In the genomic region with DNA sequence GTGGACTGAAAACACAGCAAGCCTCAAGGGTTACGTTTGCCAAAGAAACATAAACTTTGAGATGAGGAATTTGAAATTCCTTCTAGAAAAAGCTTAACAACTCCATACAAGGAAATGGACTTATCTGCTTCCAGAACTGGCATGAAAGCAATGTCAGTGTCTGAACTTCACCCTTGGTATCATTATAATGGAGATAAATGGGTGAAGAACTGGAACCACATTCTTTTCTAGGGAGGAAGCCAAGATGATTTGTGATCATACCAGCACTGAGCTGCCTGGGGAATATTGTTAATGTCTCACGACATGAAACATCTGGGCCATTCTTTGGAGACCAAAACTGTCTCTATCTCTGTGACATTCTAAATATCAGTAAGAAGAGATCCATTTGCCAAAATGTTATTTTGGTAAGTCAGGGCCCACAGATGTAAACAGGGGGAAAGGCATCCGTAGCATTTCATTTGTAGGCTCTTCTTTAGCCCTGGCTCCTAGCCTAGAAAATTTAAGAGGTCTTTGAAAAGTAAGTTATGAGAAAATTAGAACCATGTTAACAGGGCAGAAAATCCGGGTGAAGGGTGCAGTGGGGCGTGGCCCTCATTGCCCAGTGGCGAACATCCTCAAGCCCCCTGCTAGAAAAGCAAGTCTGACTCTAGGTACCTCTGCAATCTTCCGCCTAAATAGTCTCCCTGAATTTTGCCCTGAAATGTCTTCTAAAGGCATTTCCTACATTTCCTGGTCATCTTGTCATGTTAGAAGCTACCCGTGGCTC, we compare ENCODE assay signal across 14 cellular contexts.
DNase-seq lines count a peak whose midpoint lies in the region; ATAC-seq, FAIRE-seq and TF ChIP-seq lines count a peak whose summit lies in the region.
"Had no signal": no experiment of that assay in that cellular context is flagged by ENCODE, and none has a peak within 500 bp of the region (broad histone marks: within the 10 kb centered on the region; RNA-seq: fewer than 3 reads in every experiment).

No MANE protein-coding gene starts in this region.

- no peak for FAIRE-seq in HepG2 (lab: Jason Lieb, UNC)
- FAIRE-seq: GM12892 had no signal

- H2AFZ ChIP-seq in HepG2 (ENCODE audit: low read length) = no peak overlapping the region
- no peak overlapping the region for H2AFZ ChIP-seq in smooth muscle cell (ENCODE audit: low read depth)
- no peak overlapping the region for H2AFZ ChIP-seq in PC-9

- H3K36me3 ChIP-seq in esophagus squamous epithelium = peaks cover 0 to 31% (median 0%) of the 10 kb centered on the region in 3 donors
- H3K36me3 ChIP-seq in HepG2 (replicated peaks in 1 of 2; ENCODE audit: control insufficient read depth in 1 of 2, insufficient read depth in 2 of 2, low read length in 2 of 2) = no peaks in the 10 kb centered on the region
- H3K36me3 ChIP-seq in smooth muscle cell (ENCODE audit: low read depth) = peaks cover 2% of the 10 kb centered on the region
- H3K36me3 ChIP-seq in breast epithelium = no peaks in the 10 kb centered on the region
- H3K36me3 ChIP-seq in PC-9 (ENCODE audit: low read depth) = 0 out of 2 replicates have a peak, but pooled peaks cover 6% of the 10 kb centered on the region

- BruUV-seq in HepG2 (replicated peaks; lab: Mats Ljungman, UMichigan) (no TSS peak), PC-9 (replicated peaks; lab: Mats Ljungman, UMichigan) (no TSS peak)

- H3K9me2 ChIP-seq in PC-9 (ENCODE audit: insufficient read depth) = no peaks in the 10 kb centered on the region

- H3K79me2 ChIP-seq in HepG2 (ENCODE audit: insufficient read depth, low read length) (no peaks in the 10 kb centered on the region), smooth muscle cell (ENCODE audit: low read depth) (peaks cover 4% of the 10 kb centered on the region), PC-9 (ENCODE audit: low read depth) (no peaks in the 10 kb centered on the region)

- H4K20me1 ChIP-seq in HepG2 (ENCODE audit: insufficient read depth, low read length) (no peaks in the 10 kb centered on the region), smooth muscle cell (ENCODE audit: low read depth) (peaks cover 2% of the 10 kb centered on the region), PC-9 (ENCODE audit: insufficient read depth) (no peaks in the 10 kb centered on the region)

- TF ChIP-seq POLR2A in esophagus squamous epithelium (IDR thresholded peaks at IDR 0.05) (no peak), HepG2 (IDR thresholded peaks at IDR 0.05; ENCODE audit: insufficient read depth in 1 of 2, low read depth in 2 of 2, low read length in 2 of 2) (no peak), breast epithelium (IDR thresholded peaks at IDR 0.05) (no peak)

- H3K4me3 ChIP-seq in esophagus squamous epithelium (no peak overlapping the region), HepG2 (replicated peaks in 1 of 3; ENCODE audit: insufficient read depth in 1 of 3, low read depth in 2 of 3, low read length in 3 of 3) (no peak overlapping the region), smooth muscle cell (no peak overlapping the region), breast epithelium (no peak overlapping the region), PC-9 (no peak overlapping the region)
- H3K4me3 ChIP-seq: tibial nerve had no signal

- peaks cover 4% of the 10 kb centered on the region for H3F3A ChIP-seq in smooth muscle cell (ENCODE audit: low read depth)
- H3F3A ChIP-seq in PC-9 (ENCODE audit: insufficient read depth, low read depth) = no peaks in the 10 kb centered on the region

- H3K4me1 ChIP-seq in esophagus squamous epithelium (peaks cover 0 to 8% (median 4%) of the 10 kb centered on the region in 3 donors), HepG2 (ENCODE audit: insufficient read depth, low read length) (peaks cover 41% of the 10 kb centered on the region), smooth muscle cell (ENCODE audit: low read depth) (no peaks in the 10 kb centered on the region), breast epithelium (no peaks in the 10 kb centered on the region), PC-9 (replicated peaks; ENCODE audit: insufficient read depth) (no peaks in the 10 kb centered on the region)

- ATAC-seq in HepG2 = no peak
- ATAC-seq: activated CD4-positive, CD25-positive, alpha-beta regulatory T cell treated with anti-CD3 and anti-CD28 coated beads, Interleukin-2, amount 50 U/mL, for 24 hours had no signal

- WGBS in esophagus squamous epithelium, 2 donors = 64 to 75% methylated on average over 8 of the region's 8 CpGs
- whole genome bisulfite sequencing in HepG2 (ENCODE audit: low lambda C conversion rate) = 74% methylated on average over 8 of the region's 8 CpGs
- 81% methylated on average over 8 of the region's 8 CpGs for WGBS in smooth muscle cell (ENCODE audit: low lambda C conversion rate)

- TF ChIP-seq RAD21 in HepG2 (CRISPR knock-in tag; IDR thresholded peaks at IDR 0.05) = no peak

- TF ChIP-seq EP300 in HepG2 (IDR thresholded peaks at IDR 0.05; ENCODE audit: low read depth in 2 of 2, low read length in 2 of 2) (no peak), HepG2 (CRISPR knock-in tag; IDR thresholded peaks at IDR 0.05; ENCODE audit: borderline replicate concordance) (no peak)

- H3K9me3 ChIP-seq in esophagus squamous epithelium = no peaks in the 10 kb centered on the region
- H3K9me3 ChIP-seq in HepG2 (ENCODE audit: low read length) = no peaks in the 10 kb centered on the region
- no peaks in the 10 kb centered on the region for H3K9me3 ChIP-seq in smooth muscle cell (replicated peaks; ENCODE audit: low read depth)
- H3K9me3 ChIP-seq in breast epithelium = no peaks in the 10 kb centered on the region
- no peaks in the 10 kb centered on the region for H3K9me3 ChIP-seq in PC-9 (ENCODE audit: insufficient read depth, low read depth)
- H3K9me3 ChIP-seq: tibial nerve had no signal

- POLR2A ChIA-PET in HepG2 (lab: Yijun Ruan, JAX) (interaction anchor here (0.8 to 2.6 kb wide), 3 partner anchors 9 to 407 kb away, joined by 3 to 20 read pairs (median 3); no protein-coding TSS in a partner anchor), PC-9 (lab: Charles Lee; ENCODE audit: unreplicated experiment) (no interaction called here)

- H3K27me3 ChIP-seq in esophagus squamous epithelium (no peaks in the 10 kb centered on the region), HepG2 (ENCODE audit: control insufficient read depth in 1 of 2, insufficient read depth in 2 of 2, low read length in 2 of 2) (no peaks in the 10 kb centered on the region), smooth muscle cell (ENCODE audit: low read depth) (no peaks in the 10 kb centered on the region), breast epithelium (no peaks in the 10 kb centered on the region), PC-9 (ENCODE audit: insufficient read depth, low read depth) (no peaks in the 10 kb centered on the region)
- H3K27me3 ChIP-seq: tibial nerve had no signal

- in situ Hi-C loops in HepG2 (cut with HindIII; ENCODE audit: extremely low pct_ligation_motif_present, low pct_unique_long_range_greater_than_20kb) = no loop called here

- intact Hi-C loops in esophagus squamous epithelium (cut with DNase I) = no loop called here
- intact Hi-C loops in HepG2 (cut with micrococcal nuclease; ENCODE audit: unreplicated experiment) = loop anchor here (1.0 kb wide), 1 partner anchor 10 kb away; no protein-coding TSS in a partner anchor
- intact Hi-C loops in breast epithelium (cut with DNase I; ENCODE audit: low total_unique reads) = no loop called here
- intact Hi-C loops in PC-9 (cut with micrococcal nuclease; ENCODE audit: unreplicated experiment) = no loop called here

- H3K4me2 ChIP-seq in HepG2 (ENCODE audit: low read depth, low read length) = peak overlapping the region; percentile 13; the same call in 1 of the 2 replicates
- no peak overlapping the region for H3K4me2 ChIP-seq in smooth muscle cell
- H3K4me2 ChIP-seq in PC-9 = no peak overlapping the region

- no peak overlapping the region for H3K9ac ChIP-seq in HepG2 (ENCODE audit: insufficient read depth, low read depth, low read length)
- no peak overlapping the region for H3K9ac ChIP-seq in smooth muscle cell (ENCODE audit: low read depth)

- peak; percentile 79 for DNase-seq in GM04503 (ENCODE audit: low read depth)
- no peak for DNase-seq in esophagus squamous epithelium (lab: John Stamatoyannopoulos, UW)
- peak; percentile 37 for DNase-seq in HepG2 (ENCODE audit: low spot score)
- DNase-seq in smooth muscle cell (lab: John Stamatoyannopoulos, UW; ENCODE audit: unreplicated experiment) = no peak
- DNase-seq in stimulated activated CD4-positive, alpha-beta T cell treated with anti-CD3 and anti-CD28 coated beads, Interleukin-2, amount 100 ng/mL, for 48 hours = no peak
- DNase-seq in amniotic stem cell (lab: John Stamatoyannopoulos, UW) = no peak
- no peak for DNase-seq in breast epithelium (ENCODE audit: low spot score in 2 of 2)
- DNase-seq in PC-9 = no peak
- DNase-seq: activated T-cell treated with anti-CD3 and anti-CD28 coated beads for 4 hours, anterior cingulate cortex had no signal

- CTCF ChIA-PET in HepG2 (lab: Yijun Ruan, JAX; ENCODE audit: low intra/inter-chr PET ratio, low total read pairs) (no interaction called here), PC-9 (lab: Charles Lee) (no interaction called here)

- H3K27ac ChIP-seq in esophagus squamous epithelium (peak overlapping the region; percentile 38 to 77 (median 70)), HepG2 (ENCODE audit: extremely low read length, insufficient read depth, low read length) (peak overlapping the region; percentile 36), smooth muscle cell (ENCODE audit: low read depth) (peak overlapping the region; percentile 36), breast epithelium (no peak overlapping the region), PC-9 (no peak overlapping the region)
- H3K27ac ChIP-seq: HL-60 had no signal

- TF ChIP-seq CTCF in esophagus squamous epithelium (IDR thresholded peaks at IDR 0.05) (no peak), HepG2 (CRISPR knock-in tag; IDR thresholded peaks at IDR 0.05) (no peak), smooth muscle cell (IDR thresholded peaks at IDR 0.05; ENCODE audit: borderline replicate concordance, insufficient read depth, poor library complexity, severe bottlenecking) (no peak), breast epithelium (IDR thresholded peaks at IDR 0.05) (no peak), PC-9 (conservative IDR thresholded peaks at IDR 0.05) (no peak)

TF ChIP-seq in HepG2, 621 proteins besides CTCF, POLR2A, EP300 and RAD21 (continues in another document):
- no peak for TF ChIP-seq MYC (CRISPR knock-in tag; IDR thresholded peaks at IDR 0.05; ENCODE audit: borderline replicate concordance)
- TF ChIP-seq ZNF207 (IDR thresholded peaks at IDR 0.05; ENCODE audit: borderline replicate concordance) = no peak
- TF ChIP-seq TCF7 (IDR thresholded peaks at IDR 0.05; ENCODE audit: low read depth) = no peak
- TF ChIP-seq TBP (CRISPR knock-in tag; IDR thresholded peaks at IDR 0.05) = no peak
- no peak for TF ChIP-seq SP140L (CRISPR knock-in tag; IDR thresholded peaks at IDR 0.05; ENCODE audit: borderline replicate concordance)

Comparison
In these comparisons a context has a peak if more than half of its experiments do, and no peak if none do; other contexts are left out.
1. DNase-seq: peak in GM04503 (single experiment) and HepG2 (single experiment); none in esophagus squamous epithelium (single experiment), smooth muscle cell (single experiment), stimulated activated CD4-positive, alpha-beta T cell treated with anti-CD3 and anti-CD28 coated beads, Interleukin-2, amount 100 ng/mL, for 48 hours (0 of 2), amniotic stem cell (single experiment), breast epithelium (0 of 2) and PC-9 (0 of 2).
2. H3K27ac ChIP-seq: peak in esophagus squamous epithelium (4 of 4), HepG2 (single experiment) and smooth muscle cell (single experiment); none in breast epithelium (0 of 2) and PC-9 (single experiment).